Comparison of ENCODE assay signal across 13 cellular contexts in genomic region chr19:6891761-6892385, GRCh38. TPM values are rescaled to one million over a fixed set of nuclear protein-coding genes. Genes with fewer than 3 reads are reported as not detected.
DNase-seq lines count a peak whose midpoint lies in the region; ATAC-seq and TF ChIP-seq lines count a peak whose summit lies in the region.
"Had no signal": no experiment of that assay in that cellular context is flagged by ENCODE, and none has a peak within 500 bp of the region (broad histone marks: within the 10 kb centered on the region; RNA-seq: fewer than 3 reads in every experiment).

No MANE protein-coding gene starts in this region.

- peak overlapping the region; percentile 62 for H3K4me3 Mint-ChIP-seq in activated CD4-positive, alpha-beta T cell treated with anti-CD3 and anti-CD28 coated beads, Interleukin-2, amount 10 ng/mL, durations not matched to agents 24 days and 14 days
- H3K4me3 Mint-ChIP-seq in activated T-helper 2 cell treated with anti-CD3 and anti-CD28 coated beads, Interferon-gamma antibody, Interleukin-2, Interleukin-4, amounts not matched to agents 10 μg/mL and 5 μg/mL and 100 μg/mL, durations not matched to agents 14 hours and 24 hours and 36 hours (ENCODE audit: low read depth) = peak overlapping the region; percentile 14
- H3K4me3 Mint-ChIP-seq in stimulated activated memory B cell treated with anti-CD40 and anti-IgM and Interleukin-4, amounts not matched to agents 10 μg/mL and 1 μg/mL and 100 μg/mL, for 72 hours = no peak overlapping the region
- no peak overlapping the region for H3K4me3 Mint-ChIP-seq in osteocyte (ENCODE audit: unreplicated experiment)

- TF ChIP-seq CTCF in osteocyte (IDR thresholded peaks at IDR 0.05) = no peak

- no peaks in the 10 kb centered on the region for H3K27me3 Mint-ChIP-seq in activated CD4-positive, alpha-beta T cell treated with anti-CD3 and anti-CD28 coated beads, Interleukin-2, amount 10 ng/mL, durations not matched to agents 24 days and 14 days
- no peaks in the 10 kb centered on the region for H3K27me3 Mint-ChIP-seq in activated T-helper 2 cell treated with anti-CD3 and anti-CD28 coated beads, Interferon-gamma antibody, Interleukin-2, Interleukin-4, amounts not matched to agents 10 μg/mL and 5 μg/mL and 100 μg/mL, durations not matched to agents 14 hours and 24 hours and 36 hours (ENCODE audit: low read depth)
- H3K27me3 Mint-ChIP-seq in stimulated activated memory B cell treated with anti-CD40 and anti-IgM and Interleukin-4, amounts not matched to agents 10 μg/mL and 1 μg/mL and 100 μg/mL, for 72 hours = peaks cover 35% of the 10 kb centered on the region
- H3K27me3 Mint-ChIP-seq in osteocyte (ENCODE audit: unreplicated experiment) = no peaks in the 10 kb centered on the region

- peak; percentile 31 for ATAC-seq in stimulated activated memory B cell treated with anti-CD40 and anti-IgM and Interleukin-4, amounts not matched to agents 10 μg/mL and 1 μg/mL and 100 μg/mL, for 72 hours
- ATAC-seq in GM19463 (IDR thresholded peaks at IDR 0.05; ENCODE audit: unreplicated experiment) (no peak), HG03039 (IDR thresholded peaks at IDR 0.05; ENCODE audit: unreplicated experiment) (no peak)
- ATAC-seq: body of pancreas had no signal

- peaks cover 49% of the 10 kb centered on the region for H3K4me1 Mint-ChIP-seq in activated CD4-positive, alpha-beta T cell treated with anti-CD3 and anti-CD28 coated beads, Interleukin-2, amount 10 ng/mL, durations not matched to agents 24 days and 14 days
- H3K4me1 Mint-ChIP-seq in activated T-helper 2 cell treated with anti-CD3 and anti-CD28 coated beads, Interferon-gamma antibody, Interleukin-2, Interleukin-4, amounts not matched to agents 10 μg/mL and 5 μg/mL and 100 μg/mL, durations not matched to agents 14 hours and 24 hours and 36 hours (ENCODE audit: low read depth) = peaks cover 45% of the 10 kb centered on the region
- H3K4me1 Mint-ChIP-seq in stimulated activated memory B cell treated with anti-CD40 and anti-IgM and Interleukin-4, amounts not matched to agents 10 μg/mL and 1 μg/mL and 100 μg/mL, for 72 hours = peaks cover 12% of the 10 kb centered on the region
- H3K4me1 Mint-ChIP-seq in osteocyte (ENCODE audit: unreplicated experiment) = no peaks in the 10 kb centered on the region

- H3K9me3 Mint-ChIP-seq in activated CD4-positive, alpha-beta T cell treated with anti-CD3 and anti-CD28 coated beads, Interleukin-2, amount 10 ng/mL, durations not matched to agents 24 days and 14 days = peaks cover 46% of the 10 kb centered on the region
- peaks cover 40% of the 10 kb centered on the region for H3K9me3 Mint-ChIP-seq in activated T-helper 2 cell treated with anti-CD3 and anti-CD28 coated beads, Interferon-gamma antibody, Interleukin-2, Interleukin-4, amounts not matched to agents 10 μg/mL and 5 μg/mL and 100 μg/mL, durations not matched to agents 14 hours and 24 hours and 36 hours
- H3K9me3 Mint-ChIP-seq in stimulated activated memory B cell treated with anti-CD40 and anti-IgM and Interleukin-4, amounts not matched to agents 10 μg/mL and 1 μg/mL and 100 μg/mL, for 72 hours = peaks cover 23% of the 10 kb centered on the region
- peaks cover 36% of the 10 kb centered on the region for H3K9me3 Mint-ChIP-seq in osteocyte (ENCODE audit: unreplicated experiment)

- intact Hi-C loops in activated CD4-positive, alpha-beta T cell treated with anti-CD3 and anti-CD28 coated beads, Interleukin-2, amount 10 ng/mL, durations not matched to agents 24 days and 14 days (cut with micrococcal nuclease) = no loop called here
- intact Hi-C loops in activated T-helper 2 cell treated with anti-CD3 and anti-CD28 coated beads, Interferon-gamma antibody, Interleukin-2, Interleukin-4, amounts not matched to agents 10 μg/mL and 5 μg/mL and 100 μg/mL, durations not matched to agents 14 hours and 24 hours and 36 hours (cut with micrococcal nuclease) = no loop called here

- peak overlapping the region; percentile 86 for H3K27ac Mint-ChIP-seq in activated CD4-positive, alpha-beta T cell treated with anti-CD3 and anti-CD28 coated beads, Interleukin-2, amount 10 ng/mL, durations not matched to agents 24 days and 14 days
- peak overlapping the region; percentile 36 for H3K27ac Mint-ChIP-seq in activated T-helper 2 cell treated with anti-CD3 and anti-CD28 coated beads, Interferon-gamma antibody, Interleukin-2, Interleukin-4, amounts not matched to agents 10 μg/mL and 5 μg/mL and 100 μg/mL, durations not matched to agents 14 hours and 24 hours and 36 hours
- no peak overlapping the region for H3K27ac Mint-ChIP-seq in stimulated activated memory B cell treated with anti-CD40 and anti-IgM and Interleukin-4, amounts not matched to agents 10 μg/mL and 1 μg/mL and 100 μg/mL, for 72 hours
- no peak overlapping the region for H3K27ac Mint-ChIP-seq in osteocyte (ENCODE audit: unreplicated experiment)

- DNase-seq in activated CD4-positive, alpha-beta T cell treated with anti-CD3 and anti-CD28 coated beads, Interleukin-2, amount 10 ng/mL, durations not matched to agents 24 days and 14 days = peak; percentile 69
- no peak for DNase-seq in activated CD4-positive, alpha-beta T cell treated with anti-CD3 and anti-CD28 coated beads, Interleukin-2, amount 50 U/mL, for 4 hours
- peak; percentile 98 for DNase-seq in NOMO-1 treated with DMSO at 0.1 percent for 48 hours (lab: John Stamatoyannopoulos, UW; ENCODE audit: unreplicated experiment)
- DNase-seq in activated T-helper 2 cell treated with anti-CD3 and anti-CD28 coated beads, Interferon-gamma antibody, Interleukin-2, Interleukin-4, amounts not matched to agents 10 μg/mL and 5 μg/mL and 100 μg/mL, durations not matched to agents 14 hours and 24 hours and 36 hours (ENCODE audit: low spot score) = no peak
- DNase-seq in osteocyte (ENCODE audit: extremely low spot score, unreplicated experiment) = no peak
- DNase-seq: 8988T, body of pancreas, Karpas-422, Right ventricle myocardium superior had no signal

- peaks cover 34% of the 10 kb centered on the region for H3K36me3 Mint-ChIP-seq in activated CD4-positive, alpha-beta T cell treated with anti-CD3 and anti-CD28 coated beads, Interleukin-2, amount 10 ng/mL, durations not matched to agents 24 days and 14 days (ENCODE audit: low read depth)
- H3K36me3 Mint-ChIP-seq in activated T-helper 2 cell treated with anti-CD3 and anti-CD28 coated beads, Interferon-gamma antibody, Interleukin-2, Interleukin-4, amounts not matched to agents 10 μg/mL and 5 μg/mL and 100 μg/mL, durations not matched to agents 14 hours and 24 hours and 36 hours (ENCODE audit: low read depth) = peaks cover 7% of the 10 kb centered on the region
- H3K36me3 Mint-ChIP-seq in stimulated activated memory B cell treated with anti-CD40 and anti-IgM and Interleukin-4, amounts not matched to agents 10 μg/mL and 1 μg/mL and 100 μg/mL, for 72 hours = peaks cover 17% of the 10 kb centered on the region
- no peaks in the 10 kb centered on the region for H3K36me3 Mint-ChIP-seq in osteocyte (ENCODE audit: unreplicated experiment)

RNA-seq across cellular contexts. Expression of gene ADGRE1, which starts 4.5 kb away (rescaled TPM):
- total RNA-seq in activated CD4-positive, alpha-beta T cell treated with anti-CD3 and anti-CD28 coated beads, Interleukin-2, amount 10 ng/mL, durations not matched to agents 24 days and 14 days = 3.8 and 4.3 TPM in 2 replicates
- total RNA-seq in activated T-helper 2 cell treated with anti-CD3 and anti-CD28 coated beads, Interferon-gamma antibody, Interleukin-2, Interleukin-4, amounts not matched to agents 10 μg/mL and 5 μg/mL and 100 μg/mL, durations not matched to agents 14 hours and 24 hours and 36 hours = 1.4 and 2.1 TPM in 2 replicates
- not detected in 2 replicates for total RNA-seq in osteocyte
- total RNA-seq: epithelial cell of proximal tubule had no signal

Comparison
In these comparisons a context has a peak if more than half of its experiments do, and no peak if none do; other contexts are left out.
1. DNase-seq: peak in activated CD4-positive, alpha-beta T cell treated with anti-CD3 and anti-CD28 coated beads, Interleukin-2, amount 10 ng/mL, durations not matched to agents 24 days and 14 days (single experiment) and NOMO-1 treated with DMSO at 0.1 percent for 48 hours (single experiment); none in activated CD4-positive, alpha-beta T cell treated with anti-CD3 and anti-CD28 coated beads, Interleukin-2, amount 50 U/mL, for 4 hours (0 of 2), activated T-helper 2 cell treated with anti-CD3 and anti-CD28 coated beads, Interferon-gamma antibody, Interleukin-2, Interleukin-4, amounts not matched to agents 10 μg/mL and 5 μg/mL and 100 μg/mL, durations not matched to agents 14 hours and 24 hours and 36 hours (single experiment) and osteocyte (single experiment).
2. H3K27ac Mint-ChIP-seq: peak in activated CD4-positive, alpha-beta T cell treated with anti-CD3 and anti-CD28 coated beads, Interleukin-2, amount 10 ng/mL, durations not matched to agents 24 days and 14 days (single experiment) and activated T-helper 2 cell treated with anti-CD3 and anti-CD28 coated beads, Interferon-gamma antibody, Interleukin-2, Interleukin-4, amounts not matched to agents 10 μg/mL and 5 μg/mL and 100 μg/mL, durations not matched to agents 14 hours and 24 hours and 36 hours (single experiment); none in stimulated activated memory B cell treated with anti-CD40 and anti-IgM and Interleukin-4, amounts not matched to agents 10 μg/mL and 1 μg/mL and 100 μg/mL, for 72 hours (single experiment) and osteocyte (single experiment).
3. H3K4me3 Mint-ChIP-seq: peak in activated CD4-positive, alpha-beta T cell treated with anti-CD3 and anti-CD28 coated beads, Interleukin-2, amount 10 ng/mL, durations not matched to agents 24 days and 14 days (single experiment) and activated T-helper 2 cell treated with anti-CD3 and anti-CD28 coated beads, Interferon-gamma antibody, Interleukin-2, Interleukin-4, amounts not matched to agents 10 μg/mL and 5 μg/mL and 100 μg/mL, durations not matched to agents 14 hours and 24 hours and 36 hours (single experiment); none in stimulated activated memory B cell treated with anti-CD40 and anti-IgM and Interleukin-4, amounts not matched to agents 10 μg/mL and 1 μg/mL and 100 μg/mL, for 72 hours (single experiment) and osteocyte (single experiment).